In the genomic region with DNA sequence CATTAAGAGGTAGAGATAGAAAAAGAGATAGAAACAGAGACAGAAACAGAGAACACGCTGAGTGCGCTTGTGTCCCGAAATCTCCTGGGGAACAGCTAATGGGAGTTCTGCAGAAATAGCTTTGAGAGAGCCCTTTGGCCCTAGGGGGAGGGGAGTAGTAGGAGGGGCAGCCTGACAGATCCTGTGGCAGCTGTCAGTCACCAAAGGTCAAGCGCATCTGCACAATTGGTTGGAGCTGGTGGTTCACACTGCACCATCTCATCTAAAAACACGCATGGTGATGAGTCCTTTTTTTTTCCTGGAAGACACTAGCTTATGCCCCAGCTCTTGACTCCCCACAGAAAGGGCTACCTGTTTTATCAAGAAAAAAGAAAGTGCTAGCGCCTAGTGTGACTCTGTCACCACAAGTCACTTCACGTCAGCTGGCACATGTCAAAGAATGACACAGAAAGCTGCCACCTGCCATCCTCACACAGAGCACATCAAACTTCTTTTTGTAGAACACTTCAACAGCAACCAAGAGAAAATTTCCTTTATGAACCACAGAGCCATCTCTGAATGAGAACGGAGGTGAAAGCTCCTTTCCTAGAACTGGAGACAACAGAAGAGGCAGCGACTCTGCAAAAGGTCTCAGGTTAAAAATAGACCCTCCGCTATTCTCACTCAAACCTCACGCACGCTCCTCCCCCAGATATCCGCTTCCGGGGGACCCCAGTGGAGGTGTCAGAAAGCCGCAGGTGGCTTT, we compare ENCODE assay signal across 20 cellular contexts.
DNase-seq lines count a peak whose midpoint lies in the region; ATAC-seq lines count a peak whose summit lies in the region.
"Had no signal": no experiment of that assay in that cellular context is flagged by ENCODE, and none has a peak within 500 bp of the region (broad histone marks: within the 10 kb centered on the region; RNA-seq: fewer than 3 reads in every experiment).

No MANE protein-coding gene starts in this region.

- no peaks in the 10 kb centered on the region for H3K36me3 Mint-ChIP-seq in activated CD8-positive, alpha-beta memory T cell treated with anti-CD3 and anti-CD28 coated beads, Interleukin-2, amount 10 ng/mL, durations not matched to agents 7 days and 5 days
- H3K36me3 Mint-ChIP-seq in activated T-cell treated with anti-CD3 and anti-CD28 coated beads, Interleukin-2, amount 50 U/mL, for 4 hours (ENCODE audit: insufficient read depth): no peaks in the 10 kb centered on the region
- H3K36me3 Mint-ChIP-seq: memory B cell, type B pancreatic cell had no signal

- ATAC-seq in activated CD8-positive, alpha-beta memory T cell treated with anti-CD3 and anti-CD28 coated beads, Interleukin-2, amount 10 ng/mL, durations not matched to agents 7 days and 5 days: peak; percentile 27
- ATAC-seq in activated T-cell treated with anti-CD3 and anti-CD28 coated beads, Interleukin-2, amount 50 U/mL, for 4 hours: peak; percentile 62 to 80
- no peak for ATAC-seq in GM18909 (IDR thresholded peaks at IDR 0.05; ENCODE audit: poor library complexity, unreplicated experiment)
- ATAC-seq: GM23338 had no signal

- H3K4me3 Mint-ChIP-seq in activated CD8-positive, alpha-beta memory T cell treated with anti-CD3 and anti-CD28 coated beads, Interleukin-2, amount 10 ng/mL, durations not matched to agents 7 days and 5 days: no peak overlapping the region
- no peak overlapping the region for H3K4me3 Mint-ChIP-seq in activated T-cell treated with anti-CD3 and anti-CD28 coated beads, Interleukin-2, amount 50 U/mL, for 4 hours
- H3K4me3 Mint-ChIP-seq: GM23338, memory B cell, type B pancreatic cell had no signal

- CTCF ChIA-PET in activated CD8-positive, alpha-beta memory T cell treated with anti-CD3 and anti-CD28 coated beads, Interleukin-2, amount 10 ng/mL, durations not matched to agents 7 days and 5 days (lab: Charles Lee): no interaction called here

- H3K27me3 Mint-ChIP-seq in activated CD8-positive, alpha-beta memory T cell treated with anti-CD3 and anti-CD28 coated beads, Interleukin-2, amount 10 ng/mL, durations not matched to agents 7 days and 5 days: no peaks in the 10 kb centered on the region
- no peaks in the 10 kb centered on the region for H3K27me3 Mint-ChIP-seq in activated T-cell treated with anti-CD3 and anti-CD28 coated beads, Interleukin-2, amount 50 U/mL, for 4 hours (ENCODE audit: low read depth)

- no peak for DNase-seq in activated CD8-positive, alpha-beta memory T cell treated with anti-CD3 and anti-CD28 coated beads, Interleukin-2, amount 10 ng/mL, durations not matched to agents 7 days and 5 days
- DNase-seq in activated CD8-positive, alpha-beta memory T cell treated with anti-CD3 and anti-CD28 coated beads, Interleukin-2, amount 50 U/mL, for 48 hours: no peak
- DNase-seq in ELF-1 (ENCODE audit: low read depth, low spot score) (peak; percentile 5), NCI-H1092 (lab: John Stamatoyannopoulos, UW) (no peak), HCEC 1CT (no peak)
- no peak for DNase-seq in activated T-cell treated with anti-CD3 and anti-CD28 coated beads, Interleukin-2, amount 50 U/mL, for 4 hours
- DNase-seq in stimulated activated CD8-positive, alpha-beta memory T cell treated with anti-CD3 and anti-CD28 coated beads, Interleukin-2, amount 100 ng/mL, for 48 hours (ENCODE audit: low read depth in 2 of 2): peak; percentile 2 to 9
- DNase-seq: activated CD4-positive, alpha-beta T cell treated with anti-CD3 and anti-CD28 coated beads, Interleukin-2, amount 50 U/mL, for 1 hour; amygdala; BE2C; cortex of kidney; NCI-H1092 treated with DMSO at 0.1 percent for 48 hours; NCI-H2081; NCI-H82; PC-9 had no signal

- H3K27ac Mint-ChIP-seq in activated CD8-positive, alpha-beta memory T cell treated with anti-CD3 and anti-CD28 coated beads, Interleukin-2, amount 10 ng/mL, durations not matched to agents 7 days and 5 days: no peak overlapping the region
- H3K27ac Mint-ChIP-seq: activated T-helper 2 cell treated with anti-CD3 and anti-CD28 coated beads, Interferon-gamma antibody, Interleukin-2, Interleukin-4, amounts not matched to agents 10 μg/mL and 5 μg/mL and 100 μg/mL, durations not matched to agents 14 hours and 24 hours and 36 hours; GM23338; memory B cell; type B pancreatic cell had no signal

- H3K9me3 Mint-ChIP-seq in activated CD8-positive, alpha-beta memory T cell treated with anti-CD3 and anti-CD28 coated beads, Interleukin-2, amount 10 ng/mL, durations not matched to agents 7 days and 5 days (ENCODE audit: low read depth): no peaks in the 10 kb centered on the region
- peaks cover 11% of the 10 kb centered on the region for H3K9me3 Mint-ChIP-seq in activated T-cell treated with anti-CD3 and anti-CD28 coated beads, Interleukin-2, amount 50 U/mL, for 4 hours
- H3K9me3 Mint-ChIP-seq: activated T-helper 2 cell treated with anti-CD3 and anti-CD28 coated beads, Interferon-gamma antibody, Interleukin-2, Interleukin-4, amounts not matched to agents 10 μg/mL and 5 μg/mL and 100 μg/mL, durations not matched to agents 14 hours and 24 hours and 36 hours; GM23338; memory B cell had no signal

- peaks cover 7% of the 10 kb centered on the region for H3K4me1 Mint-ChIP-seq in activated CD8-positive, alpha-beta memory T cell treated with anti-CD3 and anti-CD28 coated beads, Interleukin-2, amount 10 ng/mL, durations not matched to agents 7 days and 5 days
- peaks cover 3% of the 10 kb centered on the region for H3K4me1 Mint-ChIP-seq in activated T-cell treated with anti-CD3 and anti-CD28 coated beads, Interleukin-2, amount 50 U/mL, for 4 hours (ENCODE audit: low read depth)
- H3K4me1 Mint-ChIP-seq: memory B cell had no signal

Comparison
In these comparisons a context has a peak if more than half of its experiments do, and no peak if none do; other contexts are left out.
1. DNase-seq: peak in ELF-1 (single experiment) and stimulated activated CD8-positive, alpha-beta memory T cell treated with anti-CD3 and anti-CD28 coated beads, Interleukin-2, amount 100 ng/mL, for 48 hours (2 of 2); none in activated CD8-positive, alpha-beta memory T cell treated with anti-CD3 and anti-CD28 coated beads, Interleukin-2, amount 10 ng/mL, durations not matched to agents 7 days and 5 days (single experiment), activated CD8-positive, alpha-beta memory T cell treated with anti-CD3 and anti-CD28 coated beads, Interleukin-2, amount 50 U/mL, for 48 hours (single experiment), activated T-cell treated with anti-CD3 and anti-CD28 coated beads, Interleukin-2, amount 50 U/mL, for 4 hours (single experiment), NCI-H1092 (single experiment) and HCEC 1CT (single experiment).